In genomic region chr2:66301073-66301766, GRCh38 we compare ENCODE assay signal across 17 cellular contexts.
DNase-seq lines count a peak whose midpoint lies in the region; ATAC-seq, FAIRE-seq and TF ChIP-seq lines count a peak whose summit lies in the region.
"Had no signal": no experiment of that assay in that cellular context is flagged by ENCODE, and none has a peak within 500 bp of the region (broad histone marks: within the 10 kb centered on the region; RNA-seq: fewer than 3 reads in every experiment).

No MANE protein-coding gene starts in this region.

- H3K27me3 ChIP-seq in upper lobe of left lung, result no peaks in the 10 kb centered on the region

- no peak overlapping the region for H3K4me3 ChIP-seq in astrocyte of the cerebellum (ENCODE audit: low read depth, low read length)
- no peak overlapping the region for H3K4me3 ChIP-seq in upper lobe of left lung

- no peaks in the 10 kb centered on the region for H3K9me3 ChIP-seq in upper lobe of left lung
- H3K9me3 ChIP-seq: SK-N-SH had no signal

- no peaks in the 10 kb centered on the region for H3K36me3 Mint-ChIP-seq in mesothelial cell of epicardium

- no peak overlapping the region for H3K4me3 Mint-ChIP-seq in mesothelial cell of epicardium
- H3K4me3 Mint-ChIP-seq: neural crest cell; stimulated activated naive CD8-positive, alpha-beta T cell treated with anti-CD3 and anti-CD28 coated beads, Interleukin-15, Interleukin-2, amounts not matched to agents 100 ng/mL and 50 ng/mL, for 24 hours had no signal

- ATAC-seq in upper lobe of left lung (ENCODE audit: low FRiP score in 2 of 2), result peak; percentile 28 to 78
- ATAC-seq in GM21423 (IDR thresholded peaks at IDR 0.05; ENCODE audit: unreplicated experiment), result no peak

- 58 to 69% methylated on average over 17 of the region's 17 CpGs for WGBS in upper lobe of left lung, 2 donors

- TF ChIP-seq CTCF in astrocyte of the cerebellum (IDR thresholded peaks at IDR 0.05; ENCODE audit: low read depth, low read length, missing control alignments), result no peak
- TF ChIP-seq CTCF in mesothelial cell of epicardium (IDR thresholded peaks at IDR 0.05; ENCODE audit: unreplicated experiment), result no peak
- TF ChIP-seq CTCF in upper lobe of left lung (IDR thresholded peaks at IDR 0.05), result no peak
- TF ChIP-seq CTCF in D721Med (IDR thresholded peaks at IDR 0.05; ENCODE audit: insufficient read depth, missing control alignments), result no peak

- no peaks in the 10 kb centered on the region for H3K27me3 Mint-ChIP-seq in mesothelial cell of epicardium (ENCODE audit: low read depth)
- H3K27me3 Mint-ChIP-seq: stimulated activated naive CD8-positive, alpha-beta T cell treated with anti-CD3 and anti-CD28 coated beads, Interleukin-15, Interleukin-2, amounts not matched to agents 100 ng/mL and 50 ng/mL, for 24 hours had no signal

- H3K9me3 Mint-ChIP-seq in mesothelial cell of epicardium, result no peaks in the 10 kb centered on the region
- H3K9me3 Mint-ChIP-seq: neural crest cell; stimulated activated naive CD8-positive, alpha-beta T cell treated with anti-CD3 and anti-CD28 coated beads, Interleukin-15, Interleukin-2, amounts not matched to agents 100 ng/mL and 50 ng/mL, for 24 hours had no signal

- no peaks in the 10 kb centered on the region for H3K36me3 ChIP-seq in upper lobe of left lung

- TF ChIP-seq POLR2A in upper lobe of left lung (IDR thresholded peaks at IDR 0.05), result no peak

- in situ Hi-C loops in astrocyte of the cerebellum (cut with HindIII; ENCODE audit: low sequenced_read_pairs), result no loop called here

- peak overlapping the region in 2 of 4 donors; percentile 35 to 44 for H3K27ac ChIP-seq in upper lobe of left lung
- H3K27ac ChIP-seq: 22Rv1 had no signal

- H3K4me1 ChIP-seq in upper lobe of left lung, result peaks cover 0 to 3% (median 0%) of the 10 kb centered on the region in 4 donors

- peaks cover 35% of the 10 kb centered on the region for H3K4me1 Mint-ChIP-seq in mesothelial cell of epicardium

- peak overlapping the region; percentile 6 for H3K27ac Mint-ChIP-seq in mesothelial cell of epicardium
- H3K27ac Mint-ChIP-seq: stimulated activated naive CD8-positive, alpha-beta T cell treated with anti-CD3 and anti-CD28 coated beads, Interleukin-15, Interleukin-2, amounts not matched to agents 100 ng/mL and 50 ng/mL, for 24 hours had no signal

- FAIRE-seq in D721Med (lab: Jason Lieb, UNC), result no peak

- no peak for TF ChIP-seq EP300 in upper lobe of left lung (IDR thresholded peaks at IDR 0.05)

- DNase-seq in DMS 273 (lab: John Stamatoyannopoulos, UW; ENCODE audit: unreplicated experiment) (peak; percentile 3), DMS 273 treated with DMSO at 0.1 percent for 48 hours (lab: John Stamatoyannopoulos, UW) (no peak), astrocyte of the cerebellum (ENCODE audit: low read depth) (peak; percentile 42), mesothelial cell of epicardium (ENCODE audit: low spot score in 2 of 2, unreplicated experiment in 2 of 2) (no peak), upper lobe of left lung (no peak), D721Med (ENCODE audit: insufficient read length, low spot score) (no peak)
- DNase-seq in stimulated activated CD4-positive, alpha-beta T cell treated with anti-CD3 and anti-CD28 coated beads, Interleukin-2, amount 100 ng/mL, for 24 hours, result no peak
- DNase-seq: activated CD4-positive, CD25-positive, alpha-beta regulatory T cell; caudate nucleus; KG1; NCI-H526; SK-N-SH; stimulated activated CD4-positive, alpha-beta T cell treated with anti-CD3 and anti-CD28 coated beads, Interleukin-1b, Interleukin-23, amount 100 ng/mL, for 48 hours had no signal

Comparison
In these comparisons a context has a peak if more than half of its experiments do, and no peak if none do; other contexts are left out.
1. DNase-seq: peak in DMS 273 (single experiment) and astrocyte of the cerebellum (single experiment); none in DMS 273 treated with DMSO at 0.1 percent for 48 hours (single experiment), mesothelial cell of epicardium (0 of 2), upper lobe of left lung (0 of 2), D721Med (single experiment) and stimulated activated CD4-positive, alpha-beta T cell treated with anti-CD3 and anti-CD28 coated beads, Interleukin-2, amount 100 ng/mL, for 24 hours (0 of 2).